ENCODE assay signal across 10 cellular contexts in genomic region chr16:54934536-54935410, GRCh38. TPM values are rescaled to one million over a fixed set of nuclear protein-coding genes. Genes with fewer than 3 reads are reported as not detected.
DNase-seq lines count a peak whose midpoint lies in the region; ATAC-seq and TF ChIP-seq lines count a peak whose summit lies in the region.
"Had no signal": no experiment of that assay in that cellular context is flagged by ENCODE, and none has a peak within 500 bp of the region (broad histone marks: within the 10 kb centered on the region; RNA-seq: fewer than 3 reads in every experiment).

No MANE protein-coding gene starts in this region.

- CTCF ChIA-PET in HEK293T (lab: Yijun Ruan, JAX): no interaction called here

- TF ChIP-seq CTCF in LNCaP clone FGC (IDR thresholded peaks at IDR 0.05; ENCODE audit: control insufficient read depth, extremely low read depth, insufficient read depth): peak; percentile 23; the same call in 1 of the 2 replicates
- TF ChIP-seq CTCF in neural crest cell (conservative IDR thresholded peaks at IDR 0.05): peak; percentile 56

- POLR2A ChIA-PET in HEK293T (lab: Yijun Ruan, JAX): no interaction called here

- peaks cover 70% of the 10 kb centered on the region for H3K4me1 Mint-ChIP-seq in neural crest cell
- peaks cover 28% of the 10 kb centered on the region for H3K4me1 Mint-ChIP-seq in stimulated activated effector memory CD8-positive, alpha-beta T cell treated with anti-CD3 and anti-CD28 coated beads, Interleukin-12 subunit alpha, Interleukin-12 subunit beta, amount 100 ng/mL, for 72 hours

- peak overlapping the region; percentile 88 for H3K4me3 Mint-ChIP-seq in neural crest cell
- no peak overlapping the region for H3K4me3 Mint-ChIP-seq in stimulated activated effector memory CD8-positive, alpha-beta T cell treated with anti-CD3 and anti-CD28 coated beads, Interleukin-12 subunit alpha, Interleukin-12 subunit beta, amount 100 ng/mL, for 72 hours

- H3K27me3 Mint-ChIP-seq in neural crest cell (ENCODE audit: low read depth): peaks cover 88% of the 10 kb centered on the region

- H3K4me3 ChIP-seq in LNCaP clone FGC (ENCODE audit: low read depth, low read length): no peak overlapping the region
- H3K4me3 ChIP-seq: testis had no signal

- DNase-seq in GM03348 (ENCODE audit: low spot score): peak; percentile 50
- no peak for DNase-seq in LNCaP clone FGC (ENCODE audit: low read depth)
- no peak for DNase-seq in epithelial cell of prostate (ENCODE audit: low read depth, low spot score)
- peak; percentile 38 for DNase-seq in neural crest cell (ENCODE audit: low read depth, low spot score)
- DNase-seq in HEK293T (ENCODE audit: extremely low spot score): no peak
- no peak for DNase-seq in stimulated activated effector memory CD8-positive, alpha-beta T cell treated with anti-CD3 and anti-CD28 coated beads, Interleukin-12 subunit alpha, Interleukin-12 subunit beta, amount 100 ng/mL, for 72 hours (ENCODE audit: low spot score in 2 of 2)
- DNase-seq: foreskin melanocyte, RPMI8226, testis had no signal

- no peak for ATAC-seq in HG03097 (IDR thresholded peaks at IDR 0.05; ENCODE audit: low FRiP score, unreplicated experiment)
- ATAC-seq in stimulated activated effector memory CD8-positive, alpha-beta T cell treated with anti-CD3 and anti-CD28 coated beads, Interleukin-12 subunit alpha, Interleukin-12 subunit beta, amount 100 ng/mL, for 72 hours: no peak

- H3K27ac Mint-ChIP-seq in neural crest cell (ENCODE audit: unreplicated experiment): no peak overlapping the region
- no peak overlapping the region for H3K27ac Mint-ChIP-seq in stimulated activated effector memory CD8-positive, alpha-beta T cell treated with anti-CD3 and anti-CD28 coated beads, Interleukin-12 subunit alpha, Interleukin-12 subunit beta, amount 100 ng/mL, for 72 hours

- peaks cover 23% of the 10 kb centered on the region for H3K36me3 Mint-ChIP-seq in neural crest cell (ENCODE audit: low read depth)
- peaks cover 15% of the 10 kb centered on the region for H3K36me3 Mint-ChIP-seq in stimulated activated effector memory CD8-positive, alpha-beta T cell treated with anti-CD3 and anti-CD28 coated beads, Interleukin-12 subunit alpha, Interleukin-12 subunit beta, amount 100 ng/mL, for 72 hours

- no peaks in the 10 kb centered on the region for H3K9me3 Mint-ChIP-seq in neural crest cell
- H3K9me3 Mint-ChIP-seq in stimulated activated effector memory CD8-positive, alpha-beta T cell treated with anti-CD3 and anti-CD28 coated beads, Interleukin-12 subunit alpha, Interleukin-12 subunit beta, amount 100 ng/mL, for 72 hours: no peaks in the 10 kb centered on the region

- peak overlapping the region; percentile 97 for H3K27ac ChIP-seq in epithelial cell of prostate
- H3K27ac ChIP-seq: testis had no signal

TF ChIP-seq in HEK293T, 16 proteins besides CTCF, POLR2A, EP300 and RAD21:
- TF ChIP-seq ELF4 (IDR thresholded peaks at IDR 0.05) (no peak), FOXK2 (IDR thresholded peaks at IDR 0.05) (no peak), LEF1 (IDR thresholded peaks at IDR 0.05; ENCODE audit: borderline replicate concordance) (no peak), SP1 (IDR thresholded peaks at IDR 0.05) (no peak), FOXA1 (IDR thresholded peaks at IDR 0.05) (no peak), L3MBTL2 (conservative IDR thresholded peaks at IDR 0.05) (no peak), TARDBP (IDR thresholded peaks at IDR 0.05) (no peak), SUZ12 (IDR thresholded peaks at IDR 0.05) (no peak), FOXM1 (IDR thresholded peaks at IDR 0.05; ENCODE audit: borderline replicate concordance) (no peak), ZNF384 (IDR thresholded peaks at IDR 0.05) (no peak), BHLHE40 (IDR thresholded peaks at IDR 0.05; ENCODE audit: borderline replicate concordance) (no peak), HDGF (IDR thresholded peaks at IDR 0.05; ENCODE audit: borderline replicate concordance) (no peak), NFRKB (IDR thresholded peaks at IDR 0.05) (no peak), ARNT (IDR thresholded peaks at IDR 0.05) (no peak)
- TF ChIP-seq, protein P1, sequence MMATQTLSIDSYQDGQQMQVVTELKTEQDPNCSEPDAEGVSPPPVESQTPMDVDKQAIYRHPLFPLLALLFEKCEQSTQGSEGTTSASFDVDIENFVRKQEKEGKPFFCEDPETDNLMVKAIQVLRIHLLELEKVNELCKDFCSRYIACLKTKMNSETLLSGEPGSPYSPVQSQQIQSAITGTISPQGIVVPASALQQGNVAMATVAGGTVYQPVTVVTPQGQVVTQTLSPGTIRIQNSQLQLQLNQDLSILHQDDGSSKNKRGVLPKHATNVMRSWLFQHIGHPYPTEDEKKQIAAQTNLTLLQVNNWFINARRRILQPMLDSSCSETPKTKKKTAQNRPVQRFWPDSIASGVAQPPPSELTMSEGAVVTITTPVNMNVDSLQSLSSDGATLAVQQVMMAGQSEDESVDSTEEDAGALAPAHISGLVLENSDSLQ (IDR thresholded peaks at IDR 0.05): no peak
TF ChIP-seq in HEK293T: peak in this region for 0.

RNA-seq across cellular contexts. Expression of gene IRX5, which starts 4.1 kb away (rescaled TPM):
- total RNA-seq in neural crest cell: 12.7 and 14.9 TPM in 2 replicates

Comparison
In these comparisons a context has a peak if more than half of its experiments do, and no peak if none do; other contexts are left out.
1. DNase-seq: peak in GM03348 (single experiment) and neural crest cell (single experiment); none in LNCaP clone FGC (single experiment), epithelial cell of prostate (single experiment), HEK293T (single experiment) and stimulated activated effector memory CD8-positive, alpha-beta T cell treated with anti-CD3 and anti-CD28 coated beads, Interleukin-12 subunit alpha, Interleukin-12 subunit beta, amount 100 ng/mL, for 72 hours (0 of 2).